In the genomic region with DNA sequence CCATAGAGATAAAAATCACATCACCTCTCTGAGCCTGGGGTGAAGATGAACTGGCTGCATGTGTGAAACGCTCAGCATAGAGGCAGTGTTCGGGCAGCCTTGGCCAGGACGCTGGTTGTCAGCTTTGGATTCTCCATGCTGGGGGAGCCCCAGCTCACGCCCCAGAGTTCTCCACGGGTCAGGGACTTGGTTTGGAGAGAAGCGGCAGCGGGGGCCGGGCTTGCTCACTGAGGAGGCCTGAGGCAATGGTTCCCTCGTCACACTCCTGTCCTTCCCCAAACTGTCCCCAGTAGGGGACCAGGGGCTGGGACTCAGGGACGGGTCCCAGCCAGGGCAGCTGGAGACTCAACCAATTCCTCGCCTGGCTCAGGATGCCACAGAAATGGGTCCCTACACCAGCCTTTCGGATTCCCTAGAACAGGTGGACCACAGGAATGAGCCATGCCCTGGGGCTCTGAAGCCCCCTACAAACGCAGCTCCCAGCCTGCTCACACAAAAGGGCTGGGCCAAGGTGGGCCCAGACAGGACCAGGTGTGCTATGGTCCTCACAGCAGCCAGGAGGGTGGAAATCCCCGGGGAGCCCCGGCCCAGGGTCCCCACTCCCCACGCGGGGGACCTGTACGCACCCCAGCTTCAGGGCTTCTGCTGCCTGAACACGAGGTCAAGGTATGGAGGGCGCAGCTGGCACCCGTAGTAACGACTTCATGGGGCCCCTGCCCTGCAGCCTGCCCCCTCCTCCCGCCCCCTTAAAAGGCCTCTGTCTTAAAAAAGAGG, we compare ENCODE assay signal across 8 cellular contexts. TPM values are rescaled to one million over a fixed set of nuclear protein-coding genes. Genes with fewer than 3 reads are reported as not detected.
DNase-seq lines count a peak whose midpoint lies in the region; ATAC-seq and TF ChIP-seq lines count a peak whose summit lies in the region.

No MANE protein-coding gene starts in this region.

- ATAC-seq in T-cell (replicated peaks in 1 of 4) (no peak), GM21526 (IDR thresholded peaks at IDR 0.05; ENCODE audit: low FRiP score, unreplicated experiment) (no peak)

- H3K9me3 Mint-ChIP-seq in CD4-positive, alpha-beta memory T cell = no peaks in the 10 kb centered on the region
- H3K9me3 Mint-ChIP-seq in T-cell = no peaks in the 10 kb centered on the region

- intact Hi-C loops in CD4-positive, alpha-beta memory T cell (cut with micrococcal nuclease) = no loop called here

- H3K36me3 ChIP-seq in CD4-positive, alpha-beta memory T cell (ENCODE audit: insufficient read depth, low read length) = peaks cover 7% of the 10 kb centered on the region
- peaks cover 20% of the 10 kb centered on the region for H3K36me3 ChIP-seq in neutrophil

- H3K4me3 Mint-ChIP-seq in CD4-positive, alpha-beta memory T cell = peak overlapping the region; percentile 59 to 82 (median 68)
- H3K4me3 Mint-ChIP-seq in T-cell = peak overlapping the region; percentile 69 to 78 (median 71)

- peak overlapping the region in 5 of 7 donors; percentile 10 to 52 (median 42) for H3K27ac Mint-ChIP-seq in CD4-positive, alpha-beta memory T cell
- H3K27ac Mint-ChIP-seq in T-cell = peak overlapping the region; percentile 19 to 72

- H3K4me3 ChIP-seq in CD4-positive, alpha-beta memory T cell (ENCODE audit: low read length in 2 of 2) = peak overlapping the region; percentile 11 to 59
- H3K4me3 ChIP-seq in fibroblast of mammary gland (ENCODE audit: control insufficient read depth, low read depth, low read length) = peak overlapping the region; percentile 83
- H3K4me3 ChIP-seq in neutrophil (ENCODE audit: low read depth in 1 of 2, low read length in 1 of 2) = peak overlapping the region; percentile 74 to 94

- no peaks in the 10 kb centered on the region for H3K27me3 ChIP-seq in CD4-positive, alpha-beta memory T cell (ENCODE audit: insufficient read depth, low read length)
- H3K27me3 ChIP-seq in neutrophil = no peaks in the 10 kb centered on the region

- DNase-seq in CD4-positive, alpha-beta memory T cell = no peak
- DNase-seq in T-cell (peak in 5 of 34 experiments; percentile 2 to 20 (median 3)), fibroblast of mammary gland (ENCODE audit: low read depth) (no peak), GM10266 (ENCODE audit: extremely low spot score) (no peak), KG1 (lab: John Stamatoyannopoulos, UW) (no peak)
- DNase-seq in NK-92 treated with Interleukin-12 subunit alpha and Interleukin-12 subunit beta, amount 100 ng/mL, for 24 hours (lab: John Stamatoyannopoulos, UW) = no peak

- no peaks in the 10 kb centered on the region for H3K9me3 ChIP-seq in CD4-positive, alpha-beta memory T cell (ENCODE audit: control insufficient read depth in 1 of 2, low read length in 2 of 2)
- no peaks in the 10 kb centered on the region for H3K9me3 ChIP-seq in neutrophil

- H3K4me1 ChIP-seq in CD4-positive, alpha-beta memory T cell (ENCODE audit: insufficient read depth, low read length) = peaks cover 48% of the 10 kb centered on the region
- H3K4me1 ChIP-seq in neutrophil (ENCODE audit: control insufficient read depth in 1 of 2, insufficient read depth in 1 of 2, low read depth in 1 of 2, low read length in 1 of 2) = peaks cover 14 to 26% of the 10 kb centered on the region in 2 experiments

- H3K4me1 Mint-ChIP-seq in CD4-positive, alpha-beta memory T cell = peaks cover 4 to 30% (median 7%) of the 10 kb centered on the region in 4 donors
- H3K4me1 Mint-ChIP-seq in T-cell = peaks cover 0 to 19% (median 14%) of the 10 kb centered on the region in 3 donors

- H3K27me3 Mint-ChIP-seq in CD4-positive, alpha-beta memory T cell = no peaks in the 10 kb centered on the region
- no peaks in the 10 kb centered on the region for H3K27me3 Mint-ChIP-seq in T-cell

- H3K27ac ChIP-seq in CD4-positive, alpha-beta memory T cell (ENCODE audit: low read depth, low read length) = peak overlapping the region; percentile 66
- peak overlapping the region; percentile 96 for H3K27ac ChIP-seq in neutrophil

- TF ChIP-seq CTCF in fibroblast of mammary gland (conservative IDR thresholded peaks at IDR 0.05; ENCODE audit: control insufficient read depth, insufficient read depth, low read depth, low read length) (no peak), neutrophil (IDR thresholded peaks at IDR 0.05) (no peak), GM10266 (IDR thresholded peaks at IDR 0.05; ENCODE audit: control insufficient read depth, insufficient read depth, low read depth, missing control alignments) (no peak)

- H3K36me3 Mint-ChIP-seq in CD4-positive, alpha-beta memory T cell = peaks cover 4 to 11% of the 10 kb centered on the region in 2 donors
- no peaks in the 10 kb centered on the region for H3K36me3 Mint-ChIP-seq in T-cell

- CTCF ChIA-PET in CD4-positive, alpha-beta memory T cell (lab: Charles Lee; ENCODE audit: partially characterized antibody) = no interaction called here
- CTCF ChIA-PET in T-cell (lab: Charles Lee) = interaction anchor here in 1 of 2 donors (1.0 kb wide), 1 partner anchor 90 kb away, joined by 3 read pairs; no protein-coding TSS in a partner anchor

- POLR2A ChIA-PET in CD4-positive, alpha-beta memory T cell (lab: Charles Lee; ENCODE audit: partially characterized antibody) = interaction anchor here (0.8 to 4.0 kb wide), 7 partner anchors 9 to 208 kb away, joined by 3 to 63 read pairs (median 5); a partner anchor contains a TSS
- POLR2A ChIA-PET in T-cell (lab: Charles Lee) = no interaction called here

RNA-seq across cellular contexts. Expression of a gene that starts 1.4 kb away (rescaled TPM):
- 10 to 100 TPM; 66.5 to 67.5 TPM for total RNA-seq in CD4-positive, alpha-beta memory T cell
- 10 to 100 TPM; 31.9 to 48.9 TPM for polyA plus RNA-seq in CD4-positive, alpha-beta memory T cell
- 100 to 1,000 TPM in 1 of 5 donors, 10 to 100 TPM in 4; 57.0 to 125 (median 78.2) TPM for total RNA-seq in T-cell

RNA-seq across cellular contexts. Expression of a gene that starts 18.6 kb away (rescaled TPM):
- total RNA-seq in CD4-positive, alpha-beta memory T cell = 10 to 100 TPM; 35.9 to 39.2 TPM
- polyA plus RNA-seq in CD4-positive, alpha-beta memory T cell = 10 to 100 TPM; 24.8 to 43.9 TPM
- total RNA-seq in T-cell = 10 to 100 TPM; 29.3 to 94.0 (median 31.2) TPM

RNA-seq across cellular contexts. Expression of a gene that starts 18.6 kb away (rescaled TPM):
- 1 to 10 TPM; 3.8 to 4.4 TPM for total RNA-seq in CD4-positive, alpha-beta memory T cell
- 1 to 10 TPM in 1 of 2 donors, under 1 TPM in 1; 0.24 to 1.8 TPM for polyA plus RNA-seq in CD4-positive, alpha-beta memory T cell
- total RNA-seq in T-cell = 1 to 10 TPM; 2.5 to 3.7 (median 2.7) TPM
